10 cellular contexts compared by ENCODE assay signal in genomic region chr1:19398309-19398760, GRCh38.
A peak's percentile ranks its signal among the peaks of the same experiment; 100 is the strongest.
DNase-seq lines count a peak whose midpoint lies in the region; ATAC-seq and TF ChIP-seq lines count a peak whose summit lies in the region.
"Had no signal": no experiment of that assay in that cellular context is flagged by ENCODE, and none has a peak within 500 bp of the region (broad histone marks: within the 10 kb centered on the region; RNA-seq: fewer than 3 reads in every experiment).

No MANE protein-coding gene starts in this region.

- H3K79me2 ChIP-seq in HCT116 (ENCODE audit: insufficient read depth, low read length), result peaks cover 61% of the 10 kb centered on the region

- H4K20me1 ChIP-seq in HCT116 (ENCODE audit: insufficient read depth), result no peaks in the 10 kb centered on the region; the same call in 1 of the 2 replicates

- RAD21 ChIA-PET in HCT116 (lab: Charles Lee; ENCODE audit: low non-redundant PET in 1 of 2, low total read pairs in 2 of 2, uncharacterized antibody in 2 of 2, unreplicated experiment in 2 of 2), result no interaction called here

- TF ChIP-seq CTCF in HCT116 (IDR thresholded peaks at IDR 0.05 in 2 of 3, conservative IDR thresholded peaks at IDR 0.05 in 1 of 3; ENCODE audit: borderline replicate concordance in 1 of 3, insufficient read depth in 1 of 3, low read depth in 2 of 3, low read length in 2 of 3) (peak in 1 of 3 experiments; percentile 26; a peak in 2 of 6 replicates), body of pancreas (IDR thresholded peaks at IDR 0.05) (no peak)

- H3K27me3 ChIP-seq in HCT116 (ENCODE audit: insufficient read depth, low read length), result no peaks in the 10 kb centered on the region
- no peaks in the 10 kb centered on the region for H3K27me3 ChIP-seq in body of pancreas
- H3K27me3 ChIP-seq: adrenal gland had no signal

- TF ChIP-seq POLR2A in HCT116 (IDR thresholded peaks at IDR 0.05; ENCODE audit: borderline replicate concordance, extremely low read depth, insufficient read depth, insufficient read length), result no peak
- no peak for TF ChIP-seq POLR2A in body of pancreas (IDR thresholded peaks at IDR 0.05)

- H3K4me3 ChIP-seq in HCT116 (replicated peaks in 1 of 2; ENCODE audit: low read depth in 1 of 2, low read length in 2 of 2) (no peak overlapping the region), body of pancreas (no peak overlapping the region)
- H3K4me3 ChIP-seq: adrenal gland had no signal

- TF ChIP-seq RAD21 in HCT116 (IDR thresholded peaks at IDR 0.05; ENCODE audit: low read depth), result no peak

- in situ Hi-C loops in ACHN (cut with HindIII; ENCODE audit: low pct_ligation_motif_present, low pct_unique_long_range_greater_than_20kb, low sequenced_read_pairs), result no loop called here

- CTCF ChIA-PET in HCT116 (lab: Charles Lee), result no interaction called here

- H3K9me3 ChIP-seq in HCT116 (ENCODE audit: control insufficient read depth in 1 of 2, insufficient read depth in 1 of 2, low read depth in 1 of 2, low read length in 2 of 2) (no peaks in the 10 kb centered on the region), body of pancreas (no peaks in the 10 kb centered on the region)
- H3K9me3 ChIP-seq: adrenal gland had no signal

- BruUV-seq in HCT116 (replicated peaks; lab: Mats Ljungman, UMichigan), result no TSS peak

- POLR2A ChIA-PET in HCT116 (lab: Charles Lee), result no interaction called here

- ATAC-seq in HCT116, result peak; percentile 27
- ATAC-seq in body of pancreas, result peak; percentile 45
- ATAC-seq in GM21423 (IDR thresholded peaks at IDR 0.05; ENCODE audit: unreplicated experiment), result no peak

- intact Hi-C loops in HCT116 (cut with micrococcal nuclease) (no loop called here), body of pancreas (cut with DNase I) (loop anchor here (10.0 kb wide), 1 partner anchor 186 kb away; no protein-coding TSS in a partner anchor)

- H2AFZ ChIP-seq in HCT116 (ENCODE audit: low read depth, low read length, poor library complexity, severe bottlenecking), result no peak overlapping the region

- H3K9me2 ChIP-seq in HCT116 (ENCODE audit: insufficient read depth), result no peaks in the 10 kb centered on the region

- WGBS in body of pancreas, 2 donors, result 84 to 86% methylated on average over 9 of the region's 9 CpGs

- H3K4me1 ChIP-seq in HCT116 (ENCODE audit: control insufficient read depth in 1 of 2, insufficient read depth in 2 of 2, low read length in 2 of 2) (peaks cover 0 to 7% of the 10 kb centered on the region in 2 experiments; a peak in 1 of 4 replicates), body of pancreas (no peaks in the 10 kb centered on the region)

- H3K36me3 ChIP-seq in HCT116 (ENCODE audit: control insufficient read depth in 1 of 2, insufficient read depth in 2 of 2, low read length in 2 of 2), result no peaks in the 10 kb centered on the region
- no peaks in the 10 kb centered on the region for H3K36me3 ChIP-seq in body of pancreas (replicated peaks in 1 of 2; ENCODE audit: insufficient read depth in 1 of 2, low read depth in 2 of 2)
- H3K36me3 ChIP-seq: adrenal gland had no signal

- DNase-seq in ACHN, result peak; percentile 33
- DNase-seq in HCT116 (ENCODE audit: low read depth, low spot score), result no peak
- DNase-seq in body of pancreas, result peak in 1 of 4 donors; percentile 49
- peak; percentile 53 for DNase-seq in mucosa of gallbladder (ENCODE audit: low spot score)
- no peak for DNase-seq in GM19238 (ENCODE audit: insufficient read length, low spot score)
- DNase-seq in foreskin melanocyte, result no peak
- DNase-seq in NCI-H446 (lab: John Stamatoyannopoulos, UW), result no peak
- DNase-seq: adrenal gland, NCI-H524 treated with DMSO at 0.1 percent for 48 hours had no signal

- H3K4me2 ChIP-seq in HCT116 (ENCODE audit: low read length), result peak overlapping the region; percentile 13; the same call in 1 of the 2 replicates

- H3K27ac ChIP-seq in HCT116 (ENCODE audit: low read depth, low read length) (no peak overlapping the region), body of pancreas (no peak overlapping the region)
- H3K27ac ChIP-seq: adrenal gland had no signal

- no peak overlapping the region for H3K9ac ChIP-seq in HCT116 (ENCODE audit: low read length)

TF ChIP-seq in HCT116, 20 proteins besides CTCF, POLR2A, EP300 and RAD21:
- TF ChIP-seq, protein P1, sequence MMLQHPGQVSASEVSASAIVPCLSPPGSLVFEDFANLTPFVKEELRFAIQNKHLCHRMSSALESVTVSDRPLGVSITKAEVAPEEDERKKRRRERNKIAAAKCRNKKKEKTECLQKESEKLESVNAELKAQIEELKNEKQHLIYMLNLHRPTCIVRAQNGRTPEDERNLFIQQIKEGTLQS (IDR thresholded peaks at IDR 0.05), result no peak
- TF ChIP-seq FOSL1 (IDR thresholded peaks at IDR 0.05; ENCODE audit: low read depth) (no peak), ZBTB33 (IDR thresholded peaks at IDR 0.05; ENCODE audit: extremely low read depth, insufficient replicate concordance, low read length) (no peak), YY1 (IDR thresholded peaks at IDR 0.05; ENCODE audit: extremely low read depth, insufficient replicate concordance, low read depth, low read length) (no peak), SIN3A (IDR thresholded peaks at IDR 0.05; ENCODE audit: low read depth) (no peak), TCF7L2 (IDR thresholded peaks at IDR 0.05; ENCODE audit: borderline replicate concordance, extremely low read depth, insufficient read depth, insufficient read length) (no peak), EGR1 (IDR thresholded peaks at IDR 0.05; ENCODE audit: low read depth) (no peak), ZFX (IDR thresholded peaks at IDR 0.05) (no peak), EZH2phosphoT487 (IDR thresholded peaks at IDR 0.05; ENCODE audit: borderline replicate concordance) (no peak), EZH2 (IDR thresholded peaks at IDR 0.05) (no peak), JUND (IDR thresholded peaks at IDR 0.05) (no peak), SP1 (IDR thresholded peaks at IDR 0.05; ENCODE audit: low read depth) (no peak), SRF (IDR thresholded peaks at IDR 0.05; ENCODE audit: low read depth) (no peak), POLR2AphosphoS5 (IDR thresholded peaks at IDR 0.05; ENCODE audit: low read depth, low read length) (no peak), ZNF274 (IDR thresholded peaks at IDR 0.05; ENCODE audit: low read depth, low read length) (no peak), ELF1 (IDR thresholded peaks at IDR 0.05; ENCODE audit: borderline replicate concordance, low read depth) (no peak), CEBPB (IDR thresholded peaks at IDR 0.05; ENCODE audit: low read depth) (no peak)
- TF ChIP-seq, protein P2, sequence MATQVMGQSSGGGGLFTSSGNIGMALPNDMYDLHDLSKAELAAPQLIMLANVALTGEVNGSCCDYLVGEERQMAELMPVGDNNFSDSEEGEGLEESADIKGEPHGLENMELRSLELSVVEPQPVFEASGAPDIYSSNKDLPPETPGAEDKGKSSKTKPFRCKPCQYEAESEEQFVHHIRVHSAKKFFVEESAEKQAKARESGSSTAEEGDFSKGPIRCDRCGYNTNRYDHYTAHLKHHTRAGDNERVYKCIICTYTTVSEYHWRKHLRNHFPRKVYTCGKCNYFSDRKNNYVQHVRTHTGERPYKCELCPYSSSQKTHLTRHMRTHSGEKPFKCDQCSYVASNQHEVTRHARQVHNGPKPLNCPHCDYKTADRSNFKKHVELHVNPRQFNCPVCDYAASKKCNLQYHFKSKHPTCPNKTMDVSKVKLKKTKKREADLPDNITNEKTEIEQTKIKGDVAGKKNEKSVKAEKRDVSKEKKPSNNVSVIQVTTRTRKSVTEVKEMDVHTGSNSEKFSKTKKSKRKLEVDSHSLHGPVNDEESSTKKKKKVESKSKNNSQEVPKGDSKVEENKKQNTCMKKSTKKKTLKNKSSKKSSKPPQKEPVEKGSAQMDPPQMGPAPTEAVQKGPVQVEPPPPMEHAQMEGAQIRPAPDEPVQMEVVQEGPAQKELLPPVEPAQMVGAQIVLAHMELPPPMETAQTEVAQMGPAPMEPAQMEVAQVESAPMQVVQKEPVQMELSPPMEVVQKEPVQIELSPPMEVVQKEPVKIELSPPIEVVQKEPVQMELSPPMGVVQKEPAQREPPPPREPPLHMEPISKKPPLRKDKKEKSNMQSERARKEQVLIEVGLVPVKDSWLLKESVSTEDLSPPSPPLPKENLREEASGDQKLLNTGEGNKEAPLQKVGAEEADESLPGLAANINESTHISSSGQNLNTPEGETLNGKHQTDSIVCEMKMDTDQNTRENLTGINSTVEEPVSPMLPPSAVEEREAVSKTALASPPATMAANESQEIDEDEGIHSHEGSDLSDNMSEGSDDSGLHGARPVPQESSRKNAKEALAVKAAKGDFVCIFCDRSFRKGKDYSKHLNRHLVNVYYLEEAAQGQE (IDR thresholded peaks at IDR 0.05; ENCODE audit: low read depth), result no peak
- TF ChIP-seq, protein P3, sequence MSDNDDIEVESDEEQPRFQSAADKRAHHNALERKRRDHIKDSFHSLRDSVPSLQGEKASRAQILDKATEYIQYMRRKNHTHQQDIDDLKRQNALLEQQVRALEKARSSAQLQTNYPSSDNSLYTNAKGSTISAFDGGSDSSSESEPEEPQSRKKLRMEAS (IDR thresholded peaks at IDR 0.05), result no peak

Comparison
In these comparisons a context has a peak if more than half of its experiments do, and no peak if none do; other contexts are left out.
1. DNase-seq: peak in ACHN (single experiment) and mucosa of gallbladder (single experiment); none in HCT116 (single experiment), GM19238 (single experiment), foreskin melanocyte (single experiment) and NCI-H446 (0 of 2).